ENCODE assay signal across 23 cellular contexts in the genomic region with DNA sequence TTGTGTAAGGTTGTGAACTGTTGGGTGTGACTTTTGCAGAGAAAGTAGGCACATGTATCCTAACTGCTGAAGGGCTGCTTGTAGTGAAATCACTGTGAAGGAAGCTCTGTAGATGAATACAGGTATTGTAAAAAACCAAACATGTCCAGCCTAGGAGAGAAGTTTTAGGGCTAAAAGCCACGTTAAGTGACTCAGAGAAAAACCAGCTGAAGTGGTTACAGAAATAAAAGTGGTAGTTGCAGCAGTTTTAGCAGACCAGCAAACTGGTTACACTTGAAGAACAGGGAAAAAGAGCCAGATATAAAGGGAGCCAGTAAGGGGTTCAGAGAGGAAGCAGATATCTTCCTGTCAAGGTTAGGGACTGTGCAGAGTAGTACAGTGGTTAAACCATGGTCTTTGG.
DNase-seq lines count a peak whose midpoint lies in the region; ATAC-seq lines count a peak whose summit lies in the region.
"Had no signal": no experiment of that assay in that cellular context is flagged by ENCODE, and none has a peak within 500 bp of the region (broad histone marks: within the 10 kb centered on the region; RNA-seq: fewer than 3 reads in every experiment).

No MANE protein-coding gene starts in this region.

- H3K27ac Mint-ChIP-seq in stimulated activated effector memory CD8-positive, alpha-beta T cell treated with anti-CD3 and anti-CD28 coated beads, Interleukin-12 subunit alpha, Interleukin-12 subunit beta, amount 100 ng/mL, for 72 hours: no peak overlapping the region

- H3K36me3 Mint-ChIP-seq in stimulated activated effector memory CD8-positive, alpha-beta T cell treated with anti-CD3 and anti-CD28 coated beads, Interleukin-12 subunit alpha, Interleukin-12 subunit beta, amount 100 ng/mL, for 72 hours: peaks cover 20% of the 10 kb centered on the region

- peak; percentile 26 for DNase-seq in AG20443 (ENCODE audit: low spot score)
- peak; percentile 18 for DNase-seq in EH (ENCODE audit: low read depth)
- peak; percentile 35 for DNase-seq in astrocyte of the hippocampus (ENCODE audit: low read depth, low spot score)
- DNase-seq in iris pigment epithelial cell (ENCODE audit: low read depth): peak; percentile 15
- DNase-seq in NCI-H82 (lab: John Stamatoyannopoulos, UW): no peak
- no peak for DNase-seq in stimulated activated effector memory CD8-positive, alpha-beta T cell treated with anti-CD3 and anti-CD28 coated beads, Interleukin-12 subunit alpha, Interleukin-12 subunit beta, amount 100 ng/mL, for 72 hours (ENCODE audit: low spot score in 2 of 2)
- no peak for DNase-seq in iPS-NIHi11 (ENCODE audit: low spot score)
- DNase-seq: activated CD4-positive, alpha-beta T cell treated with anti-CD3 and anti-CD28 coated beads, Interleukin-2, amount 50 U/mL, for 1 hour; activated CD8-positive, alpha-beta memory T cell treated with anti-CD3 and anti-CD28 coated beads, Interleukin-2, amount 50 U/mL, for 48 hours; activated effector memory CD4-positive, alpha-beta T cell treated with Interleukin-2 at 50 U/mL for 16 hours; CD4-positive, CD25-positive, alpha-beta regulatory T cell; colonic mucosa; effector memory CD4-positive, alpha-beta T cell; EL; HCEC 1CT; naive thymus-derived CD8-positive, alpha-beta T cell; NCI-H1092 treated with DMSO at 0.1 percent for 48 hours; NCI-H187 treated with DMSO at 0.1 percent for 48 hours; NCI-H526 treated with DMSO at 0.1 percent for 48 hours; RPMI8226; stimulated activated CD4-positive, alpha-beta T cell treated with anti-CD3 and anti-CD28 coated beads, Interleukin-4, amount 100 ng/mL, for 1 hour; stimulated activated naive CD4-positive, alpha-beta T cell treated with Interleukin-2 at 50 U/mL for 16 hours; T-helper 2 cell had no signal

- ATAC-seq in stimulated activated effector memory CD8-positive, alpha-beta T cell treated with anti-CD3 and anti-CD28 coated beads, Interleukin-12 subunit alpha, Interleukin-12 subunit beta, amount 100 ng/mL, for 72 hours: no peak
- ATAC-seq: naive thymus-derived CD8-positive, alpha-beta T cell had no signal

- H3K4me1 Mint-ChIP-seq in stimulated activated effector memory CD8-positive, alpha-beta T cell treated with anti-CD3 and anti-CD28 coated beads, Interleukin-12 subunit alpha, Interleukin-12 subunit beta, amount 100 ng/mL, for 72 hours: peaks cover 13% of the 10 kb centered on the region

- no peak overlapping the region for H3K4me3 Mint-ChIP-seq in stimulated activated effector memory CD8-positive, alpha-beta T cell treated with anti-CD3 and anti-CD28 coated beads, Interleukin-12 subunit alpha, Interleukin-12 subunit beta, amount 100 ng/mL, for 72 hours
- H3K4me3 Mint-ChIP-seq: CD4-positive, CD25-positive, alpha-beta regulatory T cell; naive thymus-derived CD8-positive, alpha-beta T cell had no signal

- H3K9me3 Mint-ChIP-seq in stimulated activated effector memory CD8-positive, alpha-beta T cell treated with anti-CD3 and anti-CD28 coated beads, Interleukin-12 subunit alpha, Interleukin-12 subunit beta, amount 100 ng/mL, for 72 hours: no peaks in the 10 kb centered on the region
- H3K9me3 Mint-ChIP-seq: CD4-positive, CD25-positive, alpha-beta regulatory T cell; naive thymus-derived CD8-positive, alpha-beta T cell had no signal

Comparison
In these comparisons a context has a peak if more than half of its experiments do, and no peak if none do; other contexts are left out.
1. DNase-seq: peak in AG20443 (single experiment), EH (single experiment), astrocyte of the hippocampus (single experiment) and iris pigment epithelial cell (single experiment); none in NCI-H82 (single experiment), stimulated activated effector memory CD8-positive, alpha-beta T cell treated with anti-CD3 and anti-CD28 coated beads, Interleukin-12 subunit alpha, Interleukin-12 subunit beta, amount 100 ng/mL, for 72 hours (0 of 2) and iPS-NIHi11 (single experiment).